In the genomic region with DNA sequence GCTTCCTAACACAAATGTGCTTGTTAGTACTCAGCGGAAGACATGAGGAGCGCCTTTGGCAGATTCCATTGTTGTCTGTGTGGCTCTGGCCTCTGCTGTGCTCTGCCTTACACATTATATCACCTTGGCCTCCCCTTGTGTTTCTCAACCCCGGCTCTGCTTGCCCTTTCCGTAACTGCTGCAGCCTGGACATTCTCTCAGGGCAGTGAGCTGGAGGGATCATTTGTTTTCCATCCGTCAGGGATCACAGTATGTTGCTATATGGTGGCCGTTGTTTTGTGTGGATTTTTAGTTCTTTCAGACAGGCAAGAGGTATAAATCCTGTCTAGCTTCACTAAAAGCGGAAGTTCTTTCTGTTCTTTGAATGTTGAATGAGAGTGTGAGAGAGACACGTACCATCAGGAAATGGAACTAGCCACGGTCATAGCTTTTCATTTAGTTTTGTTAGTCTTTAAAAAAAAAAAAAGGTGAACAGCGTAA, we compare ENCODE assay signal across 10 cellular contexts.
DNase-seq lines count a peak whose midpoint lies in the region; ATAC-seq and TF ChIP-seq lines count a peak whose summit lies in the region.
"Had no signal": no experiment of that assay in that cellular context is flagged by ENCODE, and none has a peak within 500 bp of the region (broad histone marks: within the 10 kb centered on the region; RNA-seq: fewer than 3 reads in every experiment).

No MANE protein-coding gene starts in this region.

- H3K9me3 ChIP-seq in gastrocnemius medialis (peaks cover 0 to 12% (median 0%) of the 10 kb centered on the region in 3 donors), prostate gland (no peaks in the 10 kb centered on the region)

- ATAC-seq in HG03025 (IDR thresholded peaks at IDR 0.05; ENCODE audit: low FRiP score, unreplicated experiment): peak; percentile 69
- peak; percentile 53 to 69 for ATAC-seq in gastrocnemius medialis

- in situ Hi-C loops in gastrocnemius medialis (cut with MboI; ENCODE audit: low sequenced_read_pairs in 4 of 4): no loop called here

- H3K4me1 ChIP-seq in gastrocnemius medialis: peaks cover 41 to 50% of the 10 kb centered on the region in 2 donors
- H3K4me1 ChIP-seq in prostate gland (replicated peaks): no peaks in the 10 kb centered on the region

- WGBS in prostate gland: 84% methylated on average over 10 of the region's 10 CpGs

- intact Hi-C loops in gastrocnemius medialis (cut with DNase I; ENCODE audit: low total_unique reads) (no loop called here), prostate gland (cut with DNase I) (no loop called here)

- H3K27ac ChIP-seq in VCaP: peak overlapping the region; percentile 64
- peak overlapping the region; percentile 63 to 82 (median 73) for H3K27ac ChIP-seq in gastrocnemius medialis
- no peak overlapping the region for H3K27ac ChIP-seq in prostate gland
- H3K27ac ChIP-seq: 22Rv1 had no signal

- H3K4me3 ChIP-seq in gastrocnemius medialis (no peak overlapping the region), prostate gland (no peak overlapping the region)
- H3K4me3 ChIP-seq: skin epidermis had no signal

- H3K27me3 ChIP-seq in gastrocnemius medialis (no peaks in the 10 kb centered on the region), prostate gland (replicated peaks; ENCODE audit: insufficient read depth) (no peaks in the 10 kb centered on the region)

- H3K36me3 ChIP-seq in gastrocnemius medialis: peaks cover 0 to 8% of the 10 kb centered on the region in 2 donors
- H3K36me3 ChIP-seq in prostate gland: no peaks in the 10 kb centered on the region

- DNase-seq in SKM-1 treated with dmso at 0.1 percent for 144 hours (lab: John Stamatoyannopoulos, UW; ENCODE audit: unreplicated experiment) (peak; percentile 35), SKM-1 (lab: John Stamatoyannopoulos, UW; ENCODE audit: unreplicated experiment) (no peak), gastrocnemius medialis (peak; percentile 41 to 54), prostate gland (ENCODE audit: low spot score) (no peak), midbrain (lab: John Stamatoyannopoulos, UW) (no peak)
- DNase-seq in activated CD4-positive, alpha-beta T cell treated with anti-CD3 and anti-CD28 coated beads for 4 hours: no peak

- TF ChIP-seq POLR2A in gastrocnemius medialis (IDR thresholded peaks at IDR 0.05): no peak
- TF ChIP-seq POLR2A in prostate gland (IDR thresholded peaks at IDR 0.05): no peak

- TF ChIP-seq CTCF in VCaP (conservative IDR thresholded peaks at IDR 0.05): no peak
- TF ChIP-seq CTCF in gastrocnemius medialis (IDR thresholded peaks at IDR 0.05 in 4 of 5, conservative IDR thresholded peaks at IDR 0.05 in 1 of 5): no peak
- no peak for TF ChIP-seq CTCF in prostate gland (IDR thresholded peaks at IDR 0.05)

Comparison
In these comparisons a context has a peak if more than half of its experiments do, and no peak if none do; other contexts are left out.
1. DNase-seq: peak in SKM-1 treated with dmso at 0.1 percent for 144 hours (single experiment) and gastrocnemius medialis (2 of 2); none in SKM-1 (single experiment), prostate gland (single experiment), midbrain (single experiment) and activated CD4-positive, alpha-beta T cell treated with anti-CD3 and anti-CD28 coated beads for 4 hours (0 of 2).
2. H3K27ac ChIP-seq: peak in VCaP (single experiment) and gastrocnemius medialis (4 of 4); none in prostate gland (0 of 2).